1 cellular context compared by ENCODE assay signal in the genomic region with DNA sequence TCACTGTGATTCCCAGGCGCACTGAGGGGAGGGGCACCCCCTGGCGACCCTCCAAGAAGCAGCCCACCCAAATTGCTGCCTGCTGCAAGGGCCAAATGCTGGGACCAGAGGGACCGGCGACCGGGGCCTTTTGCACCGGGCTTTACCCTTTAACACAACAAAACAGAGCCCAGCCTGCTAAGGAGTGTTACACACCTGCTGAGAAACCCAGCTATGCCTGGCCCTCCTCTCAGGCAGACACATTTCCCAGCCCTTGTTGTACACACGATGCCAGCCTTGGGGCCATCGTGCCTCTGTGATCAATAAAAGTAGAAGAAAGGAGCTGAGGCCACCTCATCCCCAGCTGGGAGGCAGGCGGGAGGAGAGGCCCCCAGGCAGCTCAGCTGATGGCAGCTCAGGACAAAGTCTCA.
TF ChIP-seq lines count a peak whose summit lies in the region.

No MANE protein-coding gene starts in this region.

TF ChIP-seq in H1, 55 proteins besides CTCF, POLR2A, EP300 and RAD21:
- TF ChIP-seq POLR2AphosphoS5 (IDR thresholded peaks at IDR 0.05; ENCODE audit: low read depth, low read length) (no peak), ZNF274 (IDR thresholded peaks at IDR 0.05; ENCODE audit: borderline replicate concordance, extremely low read depth, low read length) (no peak), CTBP2 (IDR thresholded peaks at IDR 0.05; ENCODE audit: borderline replicate concordance, insufficient read depth, insufficient read length, low read length) (peak; percentile 16), SP1 (IDR thresholded peaks at IDR 0.05; ENCODE audit: low read depth, low read length) (no peak), RBBP5 (IDR thresholded peaks at IDR 0.05; ENCODE audit: borderline replicate concordance, low read depth, low read length) (0 out of 2 replicates have a peak, but pooled peaks have one; percentile 54), EGR1 (IDR thresholded peaks at IDR 0.05; ENCODE audit: borderline replicate concordance, low read depth, low read length) (no peak)
- TF ChIP-seq, protein P1, sequence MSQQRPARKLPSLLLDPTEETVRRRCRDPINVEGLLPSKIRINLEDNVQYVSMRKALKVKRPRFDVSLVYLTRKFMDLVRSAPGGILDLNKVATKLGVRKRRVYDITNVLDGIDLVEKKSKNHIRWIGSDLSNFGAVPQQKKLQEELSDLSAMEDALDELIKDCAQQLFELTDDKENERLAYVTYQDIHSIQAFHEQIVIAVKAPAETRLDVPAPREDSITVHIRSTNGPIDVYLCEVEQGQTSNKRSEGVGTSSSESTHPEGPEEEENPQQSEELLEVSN (IDR thresholded peaks at IDR 0.05) = no peak
